ENCODE assay signal across 8 cellular contexts in genomic region chr3:192570757-192571156, GRCh38.
DNase-seq lines count a peak whose midpoint lies in the region; ATAC-seq, FAIRE-seq and TF ChIP-seq lines count a peak whose summit lies in the region.
"Had no signal": no experiment of that assay in that cellular context is flagged by ENCODE, and none has a peak within 500 bp of the region (broad histone marks: within the 10 kb centered on the region; RNA-seq: fewer than 3 reads in every experiment).

No MANE protein-coding gene starts in this region.

- H3K36me3 ChIP-seq in kidney (ENCODE audit: control insufficient read depth in 1 of 2, insufficient read depth in 2 of 2, low read length in 2 of 2): no peaks in the 10 kb centered on the region
- no peaks in the 10 kb centered on the region for H3K36me3 ChIP-seq in thoracic aorta

- peaks cover 3 to 4% of the 10 kb centered on the region in 2 donors for H3K4me1 ChIP-seq in kidney (ENCODE audit: control insufficient read depth in 1 of 2, insufficient read depth in 1 of 2, low read depth in 1 of 2, low read length in 2 of 2)
- peaks cover 0 to 4% of the 10 kb centered on the region in 2 donors for H3K4me1 ChIP-seq in thoracic aorta (ENCODE audit: control insufficient read depth in 1 of 2, low read depth in 2 of 2)

- no peak for TF ChIP-seq CTCF in kidney (IDR thresholded peaks at IDR 0.05; ENCODE audit: borderline replicate concordance, extremely low read depth, insufficient read depth)
- TF ChIP-seq CTCF in thoracic aorta (IDR thresholded peaks at IDR 0.05): no peak

- ATAC-seq in thoracic aorta (ENCODE audit: insufficient number of reproducible peaks, low FRiP score, low read depth): peak; percentile 51
- no peak for ATAC-seq in GM21528 (IDR thresholded peaks at IDR 0.05; ENCODE audit: low FRiP score, unreplicated experiment)

- FAIRE-seq in kidney (lab: Jason Lieb, UNC): no peak

- intact Hi-C loops in kidney (cut with DNase I): no loop called here

- H3K9me3 ChIP-seq in kidney (ENCODE audit: control insufficient read depth in 1 of 2, low read length in 2 of 2) (no peaks in the 10 kb centered on the region), thoracic aorta (no peaks in the 10 kb centered on the region)

- H3K27ac ChIP-seq in angular gyrus (ENCODE audit: low read depth, low read length) (peak overlapping the region; percentile 64), kidney (ENCODE audit: low read depth in 2 of 2, low read length in 2 of 2) (no peak overlapping the region), thoracic aorta (peak overlapping the region; percentile 23 to 33)

- peak overlapping the region in 1 of 2 donors; percentile 46 for H3K9ac ChIP-seq in kidney (ENCODE audit: low read length in 2 of 2)

- peak overlapping the region; percentile 69 to 75 for H3K4me3 ChIP-seq in kidney (ENCODE audit: low read length in 2 of 2)
- peak overlapping the region; percentile 71 for H3K4me3 ChIP-seq in thoracic aorta

- H3K27me3 ChIP-seq in thoracic aorta (replicated peaks; ENCODE audit: insufficient read depth): no peaks in the 10 kb centered on the region

- DNase-seq in NCI-H1092 treated with DMSO at 0.1 percent for 48 hours (lab: John Stamatoyannopoulos, UW) (peak; percentile 59), kidney (no peak), thoracic aorta (ENCODE audit: low spot score) (no peak), Kasumi-1 (lab: John Stamatoyannopoulos, UW) (no peak), kidney glomerular epithelial cell (lab: John Stamatoyannopoulos, UW) (no peak)
- DNase-seq: Karpas-422 had no signal

Comparison
In these comparisons a context has a peak if more than half of its experiments do, and no peak if none do; other contexts are left out.
1. H3K27ac ChIP-seq: peak in angular gyrus (single experiment) and thoracic aorta (2 of 2); none in kidney (0 of 2).